In genomic region chr12:46382974-46383653, GRCh38 we compare ENCODE assay signal across 1 cellular context.
TF ChIP-seq lines count a peak whose summit lies in the region.

No MANE protein-coding gene starts in this region.

TF ChIP-seq in GM23338, 12 proteins besides CTCF, POLR2A, EP300 and RAD21 (continued from another document):
- TF ChIP-seq, protein P1, sequence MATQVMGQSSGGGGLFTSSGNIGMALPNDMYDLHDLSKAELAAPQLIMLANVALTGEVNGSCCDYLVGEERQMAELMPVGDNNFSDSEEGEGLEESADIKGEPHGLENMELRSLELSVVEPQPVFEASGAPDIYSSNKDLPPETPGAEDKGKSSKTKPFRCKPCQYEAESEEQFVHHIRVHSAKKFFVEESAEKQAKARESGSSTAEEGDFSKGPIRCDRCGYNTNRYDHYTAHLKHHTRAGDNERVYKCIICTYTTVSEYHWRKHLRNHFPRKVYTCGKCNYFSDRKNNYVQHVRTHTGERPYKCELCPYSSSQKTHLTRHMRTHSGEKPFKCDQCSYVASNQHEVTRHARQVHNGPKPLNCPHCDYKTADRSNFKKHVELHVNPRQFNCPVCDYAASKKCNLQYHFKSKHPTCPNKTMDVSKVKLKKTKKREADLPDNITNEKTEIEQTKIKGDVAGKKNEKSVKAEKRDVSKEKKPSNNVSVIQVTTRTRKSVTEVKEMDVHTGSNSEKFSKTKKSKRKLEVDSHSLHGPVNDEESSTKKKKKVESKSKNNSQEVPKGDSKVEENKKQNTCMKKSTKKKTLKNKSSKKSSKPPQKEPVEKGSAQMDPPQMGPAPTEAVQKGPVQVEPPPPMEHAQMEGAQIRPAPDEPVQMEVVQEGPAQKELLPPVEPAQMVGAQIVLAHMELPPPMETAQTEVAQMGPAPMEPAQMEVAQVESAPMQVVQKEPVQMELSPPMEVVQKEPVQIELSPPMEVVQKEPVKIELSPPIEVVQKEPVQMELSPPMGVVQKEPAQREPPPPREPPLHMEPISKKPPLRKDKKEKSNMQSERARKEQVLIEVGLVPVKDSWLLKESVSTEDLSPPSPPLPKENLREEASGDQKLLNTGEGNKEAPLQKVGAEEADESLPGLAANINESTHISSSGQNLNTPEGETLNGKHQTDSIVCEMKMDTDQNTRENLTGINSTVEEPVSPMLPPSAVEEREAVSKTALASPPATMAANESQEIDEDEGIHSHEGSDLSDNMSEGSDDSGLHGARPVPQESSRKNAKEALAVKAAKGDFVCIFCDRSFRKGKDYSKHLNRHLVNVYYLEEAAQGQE (IDR thresholded peaks at IDR 0.05; ENCODE audit: unreplicated experiment): no peak
- TF ChIP-seq NANOG (IDR thresholded peaks at IDR 0.05; ENCODE audit: borderline replicate concordance) (no peak), POLR2AphosphoS5 (IDR thresholded peaks at IDR 0.05; ENCODE audit: low read depth) (peak; percentile 32; the same call in 1 of the 2 replicates)
- TF ChIP-seq, protein P2, sequence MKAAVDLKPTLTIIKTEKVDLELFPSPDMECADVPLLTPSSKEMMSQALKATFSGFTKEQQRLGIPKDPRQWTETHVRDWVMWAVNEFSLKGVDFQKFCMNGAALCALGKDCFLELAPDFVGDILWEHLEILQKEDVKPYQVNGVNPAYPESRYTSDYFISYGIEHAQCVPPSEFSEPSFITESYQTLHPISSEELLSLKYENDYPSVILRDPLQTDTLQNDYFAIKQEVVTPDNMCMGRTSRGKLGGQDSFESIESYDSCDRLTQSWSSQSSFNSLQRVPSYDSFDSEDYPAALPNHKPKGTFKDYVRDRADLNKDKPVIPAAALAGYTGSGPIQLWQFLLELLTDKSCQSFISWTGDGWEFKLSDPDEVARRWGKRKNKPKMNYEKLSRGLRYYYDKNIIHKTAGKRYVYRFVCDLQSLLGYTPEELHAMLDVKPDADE (IDR thresholded peaks at IDR 0.05): peak; percentile 32
